ENCODE assay signal across 7 cellular contexts in genomic region chr1:246725191-246725590, GRCh38.
DNase-seq lines count a peak whose midpoint lies in the region; ATAC-seq and TF ChIP-seq lines count a peak whose summit lies in the region.

No MANE protein-coding gene starts in this region.

- H3K27ac ChIP-seq in HUES48 (ENCODE audit: low read depth, low read length) (no peak overlapping the region), VCaP (peak overlapping the region; percentile 94)
- no peak overlapping the region for H3K27ac ChIP-seq in effector memory CD4-positive, alpha-beta T cell (ENCODE audit: insufficient read depth, low read length, poor library complexity, severe bottlenecking)

- ATAC-seq in stimulated activated memory B cell treated with anti-CD40 and anti-IgM and Interleukin-4, amounts not matched to agents 10 μg/mL and 1 μg/mL and 100 μg/mL, for 72 hours: no peak
- ATAC-seq in GM19463 (IDR thresholded peaks at IDR 0.05; ENCODE audit: unreplicated experiment): no peak
- ATAC-seq in GM21717 (IDR thresholded peaks at IDR 0.05; ENCODE audit: unreplicated experiment): no peak

- peaks cover 4% of the 10 kb centered on the region; the same call in 1 of the 2 replicates for H3K4me1 ChIP-seq in HUES48 (ENCODE audit: control insufficient read depth, insufficient read depth, low read length)
- H3K4me1 ChIP-seq in iPS-15b (ENCODE audit: control insufficient read depth, insufficient read depth, low read length): no peaks in the 10 kb centered on the region
- peaks cover 5% of the 10 kb centered on the region for H3K4me1 ChIP-seq in effector memory CD4-positive, alpha-beta T cell (ENCODE audit: control insufficient read depth, insufficient read depth, low read length, poor library complexity, severe bottlenecking)

- H3K27me3 Mint-ChIP-seq in stimulated activated memory B cell treated with anti-CD40 and anti-IgM and Interleukin-4, amounts not matched to agents 10 μg/mL and 1 μg/mL and 100 μg/mL, for 72 hours: no peaks in the 10 kb centered on the region

- TF ChIP-seq CTCF in VCaP (conservative IDR thresholded peaks at IDR 0.05): no peak

- H3K36me3 ChIP-seq in HUES48 (ENCODE audit: control insufficient read depth, insufficient read depth, low read length) (peaks cover 28% of the 10 kb centered on the region), iPS-15b (ENCODE audit: control insufficient read depth, insufficient read depth, low read length) (peaks cover 6% of the 10 kb centered on the region)
- no peaks in the 10 kb centered on the region for H3K36me3 ChIP-seq in effector memory CD4-positive, alpha-beta T cell (ENCODE audit: control insufficient read depth, insufficient read depth, low read length)

- no peaks in the 10 kb centered on the region for H3K9me3 ChIP-seq in HUES48 (ENCODE audit: control insufficient read depth, insufficient read depth, low read length)
- H3K9me3 ChIP-seq in iPS-15b (ENCODE audit: control insufficient read depth, insufficient read depth, low read length): no peaks in the 10 kb centered on the region
- H3K9me3 ChIP-seq in effector memory CD4-positive, alpha-beta T cell (ENCODE audit: control insufficient read depth, low read length): no peaks in the 10 kb centered on the region

- H3K4me3 ChIP-seq in HUES48 (ENCODE audit: low read depth, low read length) (peak overlapping the region; percentile 81), iPS-15b (ENCODE audit: low read depth, low read length) (peak overlapping the region; percentile 86)
- H3K4me3 ChIP-seq in effector memory CD4-positive, alpha-beta T cell (ENCODE audit: insufficient read depth, low read depth, low read length, poor library complexity, severe bottlenecking): no peak overlapping the region

- peaks cover 20% of the 10 kb centered on the region for H3K9me3 Mint-ChIP-seq in stimulated activated memory B cell treated with anti-CD40 and anti-IgM and Interleukin-4, amounts not matched to agents 10 μg/mL and 1 μg/mL and 100 μg/mL, for 72 hours

- H3K4me3 Mint-ChIP-seq in stimulated activated memory B cell treated with anti-CD40 and anti-IgM and Interleukin-4, amounts not matched to agents 10 μg/mL and 1 μg/mL and 100 μg/mL, for 72 hours: peak overlapping the region; percentile 92

- H3K36me3 Mint-ChIP-seq in stimulated activated memory B cell treated with anti-CD40 and anti-IgM and Interleukin-4, amounts not matched to agents 10 μg/mL and 1 μg/mL and 100 μg/mL, for 72 hours: peaks cover 35% of the 10 kb centered on the region

- H3K27me3 ChIP-seq in HUES48 (ENCODE audit: control insufficient read depth, insufficient read depth, low read length) (peaks cover 10% of the 10 kb centered on the region; the same call in 1 of the 2 replicates), iPS-15b (ENCODE audit: control insufficient read depth, insufficient read depth, low read length) (peaks cover 17% of the 10 kb centered on the region)
- no peaks in the 10 kb centered on the region for H3K27me3 ChIP-seq in effector memory CD4-positive, alpha-beta T cell (replicated peaks; ENCODE audit: control insufficient read depth, insufficient read depth, low read length, poor library complexity, severe bottlenecking)

- peaks cover 13% of the 10 kb centered on the region for H3K4me1 Mint-ChIP-seq in stimulated activated memory B cell treated with anti-CD40 and anti-IgM and Interleukin-4, amounts not matched to agents 10 μg/mL and 1 μg/mL and 100 μg/mL, for 72 hours

- no peak for DNase-seq in effector memory CD4-positive, alpha-beta T cell

- H3K27ac Mint-ChIP-seq in stimulated activated memory B cell treated with anti-CD40 and anti-IgM and Interleukin-4, amounts not matched to agents 10 μg/mL and 1 μg/mL and 100 μg/mL, for 72 hours: peak overlapping the region; percentile 71

- H3K9ac ChIP-seq in HUES48 (ENCODE audit: low read depth, low read length): no peak overlapping the region
- H3K9ac ChIP-seq in iPS-15b (ENCODE audit: low read depth, low read length): no peak overlapping the region
